ENCODE assay signal across 1 cellular context in the genomic region with DNA sequence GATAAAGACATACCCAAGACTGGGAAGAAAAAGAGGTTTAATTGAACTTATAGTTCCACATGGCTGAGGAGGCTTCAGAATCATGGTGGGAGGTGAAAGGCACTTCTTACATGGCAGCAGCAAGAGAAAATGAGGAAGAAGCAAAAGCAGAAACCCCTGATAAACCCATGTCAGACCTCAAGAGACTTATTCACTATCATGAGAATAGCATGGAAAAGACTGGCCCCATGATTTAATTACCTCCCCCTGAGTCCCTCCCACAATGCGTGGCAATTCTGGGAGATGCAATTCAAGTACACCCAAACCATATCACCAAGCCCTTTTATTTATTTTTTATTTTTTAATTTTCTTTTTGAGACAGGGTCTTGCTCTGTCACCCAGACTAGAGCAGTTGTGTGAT.
TF ChIP-seq lines count a peak whose summit lies in the region.

No MANE protein-coding gene starts in this region.

TF ChIP-seq in K562, 482 proteins besides CTCF, POLR2A, EP300 and RAD21:
- TF ChIP-seq ZNF766 (CRISPR knock-in tag; conservative IDR thresholded peaks at IDR 0.05), result peak; percentile 79; the same call in 1 of the 2 replicates
